ENCODE assay signal across 9 cellular contexts in the genomic region with DNA sequence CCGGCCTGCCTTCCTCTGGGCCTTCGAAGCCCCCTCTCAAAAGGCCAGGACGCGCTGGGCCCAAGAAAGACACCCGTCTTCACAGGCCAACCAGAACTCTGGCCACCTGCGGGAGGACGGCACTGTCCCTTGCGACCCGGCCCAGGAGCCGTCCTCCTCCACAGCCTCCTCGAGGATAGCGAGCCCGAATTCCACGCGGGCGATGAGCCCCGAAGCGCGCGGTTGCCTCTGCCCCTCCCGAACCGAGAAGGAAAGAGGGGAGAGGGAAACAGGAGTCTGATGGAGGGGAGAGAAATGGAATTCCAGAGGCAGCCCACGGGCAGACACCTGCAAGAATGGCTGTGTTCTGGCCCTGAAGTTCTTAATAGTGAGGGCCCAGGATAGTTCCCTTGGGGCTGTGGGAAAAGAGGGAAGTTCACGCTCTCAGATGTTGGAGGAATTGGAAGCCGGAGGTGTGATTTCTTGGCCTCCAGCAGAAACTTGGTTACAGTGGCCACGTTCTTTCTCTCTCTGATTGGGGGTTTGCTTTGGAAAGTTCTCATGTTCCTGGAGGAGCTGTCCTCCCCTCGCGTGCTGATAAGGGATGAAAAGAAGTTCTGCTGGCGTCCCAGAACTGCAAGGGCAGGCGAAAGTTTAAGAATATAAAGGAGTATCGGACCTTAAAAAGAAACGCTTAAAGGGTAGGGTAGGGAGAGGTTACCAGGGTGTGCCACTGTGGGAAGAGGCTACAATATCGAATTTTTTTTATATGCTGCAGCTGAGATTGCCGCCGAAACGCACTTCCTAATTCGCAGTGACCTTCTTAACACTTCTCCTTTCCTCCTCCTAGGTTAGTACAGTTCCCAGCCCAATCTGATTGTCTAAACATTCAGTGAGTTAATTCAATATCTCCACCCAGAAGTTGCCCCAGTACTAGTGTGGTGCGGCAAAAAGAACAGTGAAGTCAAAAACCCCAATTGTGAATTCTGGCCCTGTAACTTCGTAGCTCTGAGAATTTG. TPM values are rescaled to one million over a fixed set of nuclear protein-coding genes. Genes with fewer than 3 reads are reported as not detected.
DNase-seq lines count a peak whose midpoint lies in the region; ATAC-seq, FAIRE-seq and TF ChIP-seq lines count a peak whose summit lies in the region.
"Had no signal": no experiment of that assay in that cellular context is flagged by ENCODE, and none has a peak within 500 bp of the region (broad histone marks: within the 10 kb centered on the region; RNA-seq: fewer than 3 reads in every experiment).

No MANE protein-coding gene starts in this region.

- 5% methylated on average over 39 of the region's 39 CpGs for WGBS in urinary bladder

- peaks cover 6% of the 10 kb centered on the region for H3K9me3 Mint-ChIP-seq in central memory CD8-positive, alpha-beta T cell

- no peak overlapping the region for H3K27ac ChIP-seq in cardiac muscle cell
- no peak overlapping the region for H3K27ac ChIP-seq in lower lobe of right lung
- H3K27ac ChIP-seq in urinary bladder (ENCODE audit: low read depth): no peak overlapping the region

- H3K36me3 ChIP-seq in cardiac muscle cell: no peaks in the 10 kb centered on the region
- H3K36me3 ChIP-seq in lower lobe of right lung: no peaks in the 10 kb centered on the region
- no peaks in the 10 kb centered on the region for H3K36me3 ChIP-seq in urinary bladder (ENCODE audit: insufficient read depth)

- ATAC-seq in central memory CD8-positive, alpha-beta T cell (replicated peaks; ENCODE audit: extremely low read depth, poor library complexity, severe bottlenecking): no peak
- ATAC-seq in lower lobe of right lung (peak; percentile 29 to 33), GM19452 (IDR thresholded peaks at IDR 0.05; ENCODE audit: unreplicated experiment) (no peak)

- peaks cover 87% of the 10 kb centered on the region for H3K27me3 Mint-ChIP-seq in central memory CD8-positive, alpha-beta T cell

- DNase-seq in cardiac muscle cell (ENCODE audit: low read depth in 1 of 2, low spot score in 1 of 2) (peak; percentile 60 to 79), cardiac septum (ENCODE audit: low spot score) (no peak), lower lobe of right lung (no peak), RCC 7860 (ENCODE audit: low spot score) (no peak), G401 (ENCODE audit: low spot score) (no peak)
- no peak for DNase-seq in central memory CD8-positive, alpha-beta T cell (ENCODE audit: low spot score in 2 of 2)

- H3K4me1 ChIP-seq in cardiac muscle cell (ENCODE audit: low read depth) (no peaks in the 10 kb centered on the region), lower lobe of right lung (peaks cover 22% of the 10 kb centered on the region), urinary bladder (ENCODE audit: insufficient read depth) (no peaks in the 10 kb centered on the region)

- intact Hi-C loops in cardiac septum (cut with DNase I): no loop called here
- intact Hi-C loops in lower lobe of right lung (cut with DNase I): no loop called here

- no peak overlapping the region for H3K27ac Mint-ChIP-seq in central memory CD8-positive, alpha-beta T cell (ENCODE audit: low read depth)

- peak overlapping the region; percentile 34 for H3K4me3 Mint-ChIP-seq in central memory CD8-positive, alpha-beta T cell

- H3K36me3 Mint-ChIP-seq in central memory CD8-positive, alpha-beta T cell (ENCODE audit: insufficient read depth): peaks cover 2% of the 10 kb centered on the region

- H3K4me3 ChIP-seq in cardiac muscle cell (peak overlapping the region; percentile 51), lower lobe of right lung (peak overlapping the region; percentile 45), urinary bladder (ENCODE audit: low read depth, low read length) (peak overlapping the region; percentile 49)

- H3K27me3 ChIP-seq in cardiac muscle cell (peaks cover 63% of the 10 kb centered on the region), lower lobe of right lung (ENCODE audit: low read depth) (peaks cover 44% of the 10 kb centered on the region)

- peaks cover 10% of the 10 kb centered on the region for H3K4me1 Mint-ChIP-seq in central memory CD8-positive, alpha-beta T cell

- in situ Hi-C loops in G401 (cut with HindIII; ENCODE audit: low sequenced_read_pairs): no loop called here

- TF ChIP-seq CTCF in cardiac muscle cell (IDR thresholded peaks at IDR 0.05; ENCODE audit: low read depth, low read length) (no peak), lower lobe of right lung (IDR thresholded peaks at IDR 0.05) (no peak)

- FAIRE-seq in RCC 7860 (lab: Jason Lieb, UNC): no peak
- FAIRE-seq: keratinocyte had no signal

- no peaks in the 10 kb centered on the region for H3K9me3 ChIP-seq in cardiac muscle cell (ENCODE audit: low read depth)
- no peaks in the 10 kb centered on the region for H3K9me3 ChIP-seq in lower lobe of right lung

RNA-seq across cellular contexts. Expression of gene SLC44A5, which starts 5.8 kb away (rescaled TPM):
- 5.6 and 11.1 TPM in 2 replicates for total RNA-seq in cardiac muscle cell
- polyA plus RNA-seq in cardiac muscle cell: 6.9 and 7.9 TPM in 2 replicates
- 3.9 TPM for total RNA-seq in cardiac septum
- 0.47 TPM for total RNA-seq in lower lobe of right lung
- 5.9 TPM for total RNA-seq in urinary bladder
- polyA plus RNA-seq in urinary bladder: 0.77 TPM
- not detected in 2 replicates for total RNA-seq in G401 (2014; rRNA removed; shearing (Covaris generic))

Comparison
In these comparisons a context has a peak if more than half of its experiments do, and no peak if none do; other contexts are left out.
1. DNase-seq: peak in cardiac muscle cell (2 of 2); none in cardiac septum (single experiment), central memory CD8-positive, alpha-beta T cell (0 of 2), lower lobe of right lung (single experiment), RCC 7860 (single experiment) and G401 (single experiment).
2. ATAC-seq: peak in lower lobe of right lung (2 of 2); none in central memory CD8-positive, alpha-beta T cell (single experiment) and GM19452 (single experiment).
3. Peak in every context shown above with its lines, with median percentiles within 50 percentile points of each other: H3K4me3 ChIP-seq.